ENCODE assay signal across 11 cellular contexts in the genomic region with DNA sequence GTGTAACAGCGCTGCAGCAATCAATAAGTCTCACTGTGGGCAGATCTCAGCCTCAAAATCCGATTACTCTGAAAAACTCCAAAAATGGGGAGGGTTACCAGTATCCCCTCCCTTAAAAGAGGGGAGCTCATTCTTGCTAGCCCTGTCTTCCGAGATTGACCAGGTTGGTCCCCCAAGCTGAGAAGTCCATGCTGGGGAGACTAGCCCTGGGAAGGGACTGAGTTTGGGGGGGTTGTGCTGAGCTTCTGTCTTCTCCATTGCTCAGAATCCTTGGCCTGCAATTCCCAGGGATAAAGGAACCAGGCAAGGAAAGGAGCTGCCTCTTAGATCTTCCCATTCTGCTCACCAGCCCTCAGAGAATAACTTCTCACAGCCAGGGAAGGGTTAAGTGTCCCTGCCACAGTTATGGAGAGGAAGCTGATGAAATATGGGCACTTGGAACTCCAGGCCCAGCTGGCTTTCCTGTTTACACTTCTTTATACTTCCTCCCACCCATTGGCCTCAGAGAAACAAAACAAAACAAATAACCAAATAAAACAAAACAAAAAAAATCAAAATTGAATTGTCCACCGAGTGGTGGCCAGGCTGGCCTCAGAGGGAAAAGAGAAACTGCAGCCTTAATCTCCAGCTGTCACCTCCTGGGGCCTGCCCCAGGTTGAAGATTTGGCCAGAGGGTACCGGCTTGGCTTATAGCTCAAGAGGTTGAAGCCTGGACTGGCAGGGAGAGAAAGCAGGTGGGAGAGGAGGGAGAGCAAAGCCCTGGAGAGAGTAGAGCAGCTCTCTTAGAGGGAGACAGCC. TPM values are rescaled to one million over a fixed set of nuclear protein-coding genes. Genes with fewer than 3 reads are reported as not detected.
DNase-seq lines count a peak whose midpoint lies in the region; ATAC-seq, FAIRE-seq and TF ChIP-seq lines count a peak whose summit lies in the region.
"Had no signal": no experiment of that assay in that cellular context is flagged by ENCODE, and none has a peak within 500 bp of the region (broad histone marks: within the 10 kb centered on the region; RNA-seq: fewer than 3 reads in every experiment).

No MANE protein-coding gene starts in this region.

- no peak for TF ChIP-seq CTCF in epithelial cell of proximal tubule (conservative IDR thresholded peaks at IDR 0.05; ENCODE audit: low read depth, low read length)

- peak overlapping the region; percentile 24 to 79 for H3K27ac ChIP-seq in small intestine (ENCODE audit: low read depth in 1 of 2, low read length in 1 of 2)

- ATAC-seq in GM21515 (IDR thresholded peaks at IDR 0.05; ENCODE audit: unreplicated experiment) (no peak), GM21367 (IDR thresholded peaks at IDR 0.05; ENCODE audit: unreplicated experiment) (no peak)

- DNase-seq in NCI-H1417 (lab: John Stamatoyannopoulos, UW) = peak; percentile 80 to 96 (median 82)
- no peak for DNase-seq in NCI-H1417 treated with DMSO at 0.1 percent for 48 hours (lab: John Stamatoyannopoulos, UW)
- DNase-seq in NCI-H510A (lab: John Stamatoyannopoulos, UW) = peak; percentile 74
- no peak for DNase-seq in epithelial cell of proximal tubule (ENCODE audit: low read depth)
- no peak for DNase-seq in small intestine
- DNase-seq in islet precursor cell = no peak
- DNase-seq: activated CD4-positive, alpha-beta memory T cell treated with anti-CD3 and anti-CD28 coated beads for 36 hours had no signal

- H3K4me3 ChIP-seq in epithelial cell of proximal tubule (ENCODE audit: low read depth, low read length) = peak overlapping the region; percentile 74
- no peak overlapping the region for H3K4me3 ChIP-seq in small intestine (ENCODE audit: low read depth in 1 of 2, low read length in 2 of 2)

- no peak for FAIRE-seq in small intestine (lab: Jason Lieb, UNC)
- FAIRE-seq: A204.1 had no signal

- no peaks in the 10 kb centered on the region for H3K9me3 ChIP-seq in small intestine (ENCODE audit: control insufficient read depth, low read depth)
- H3K9me3 ChIP-seq: breast epithelium had no signal

- no peaks in the 10 kb centered on the region for H3K36me3 ChIP-seq in small intestine (ENCODE audit: control insufficient read depth in 2 of 2, insufficient read depth in 2 of 2, low read length in 2 of 2)
- H3K36me3 ChIP-seq: breast epithelium had no signal

- peaks cover 0 to 2% of the 10 kb centered on the region in 2 donors for H3K4me1 ChIP-seq in small intestine (ENCODE audit: control insufficient read depth in 2 of 2, insufficient read depth in 1 of 2, low read depth in 1 of 2, low read length in 1 of 2)
- H3K4me1 ChIP-seq: breast epithelium had no signal

- WGBS in small intestine, 3 donors = 17 to 34% (median 26%) methylated on average over 5 of the region's 5 CpGs

- peaks cover 3 to 10% of the 10 kb centered on the region in 2 donors for H3K27me3 ChIP-seq in small intestine (ENCODE audit: control insufficient read depth in 2 of 2, insufficient read depth in 2 of 2, low read length in 2 of 2)

RNA-seq across cellular contexts. Expression of a gene that starts 2.6 kb away (rescaled TPM):
- total RNA-seq in epithelial cell of proximal tubule = 22.6 and 49.9 TPM in 2 replicates
- polyA plus RNA-seq in small intestine = 1 to 10 TPM in 2 of 3 donors, not detected in 1; 1.4 to 5.7 TPM

RNA-seq across cellular contexts. Expression of a gene that starts 6.1 kb away (rescaled TPM):
- 2.8 and 5.5 TPM in 2 replicates for total RNA-seq in epithelial cell of proximal tubule
- 1 to 10 TPM in 1 of 3 donors, not detected in 2; 5.8 TPM for polyA plus RNA-seq in small intestine
- total RNA-seq: activated CD4-positive, alpha-beta memory T cell treated with anti-CD3 and anti-CD28 coated beads for 36 hours had no signal

RNA-seq across cellular contexts. Expression of a gene that starts 9.3 kb away (rescaled TPM):
- 4.3 and 5.7 TPM in 2 replicates for total RNA-seq in epithelial cell of proximal tubule
- polyA plus RNA-seq in small intestine = 1 to 10 TPM in 1 of 3 donors, under 1 TPM in 1, not detected in 1; 0.27 to 3.1 TPM

RNA-seq across cellular contexts. Expression of a gene that starts 17.3 kb away (rescaled TPM):
- total RNA-seq in epithelial cell of proximal tubule = 42.9 and 55.6 TPM in 2 replicates
- polyA plus RNA-seq in small intestine = 1 to 10 TPM in 2 of 3 donors, under 1 TPM in 1; 0.45 to 6.9 (median 1.1) TPM

RNA-seq across cellular contexts. Expression of a gene that starts 23.3 kb away (rescaled TPM):
- total RNA-seq in epithelial cell of proximal tubule = 24.9 and 26.0 TPM in 2 replicates
- polyA plus RNA-seq in small intestine = 1 to 10 TPM in 2 of 3 donors, not detected in 1; 4.3 to 4.9 TPM

Comparison
In these comparisons a context has a peak if more than half of its experiments do, and no peak if none do; other contexts are left out.
1. DNase-seq: peak in NCI-H1417 (3 of 3) and NCI-H510A (single experiment); none in NCI-H1417 treated with DMSO at 0.1 percent for 48 hours (single experiment), epithelial cell of proximal tubule (single experiment), small intestine (single experiment) and islet precursor cell (single experiment).